In genomic region chr2:3466966-3467365, GRCh38 we compare ENCODE assay signal across 22 cellular contexts. TPM values are rescaled to one million over a fixed set of nuclear protein-coding genes. Genes with fewer than 3 reads are reported as not detected.
DNase-seq lines count a peak whose midpoint lies in the region; ATAC-seq and TF ChIP-seq lines count a peak whose summit lies in the region.
"Had no signal": no experiment of that assay in that cellular context is flagged by ENCODE, and none has a peak within 500 bp of the region (broad histone marks: within the 10 kb centered on the region; RNA-seq: fewer than 3 reads in every experiment).

No MANE protein-coding gene starts in this region.

- H3K4me3 Mint-ChIP-seq in T-helper 17 cell, result no peak overlapping the region
- H3K4me3 Mint-ChIP-seq: CD8-positive, alpha-beta memory T cell had no signal

- H3K4me1 Mint-ChIP-seq in T-helper 17 cell, result peaks cover 5% of the 10 kb centered on the region

- H3K27ac Mint-ChIP-seq in T-helper 17 cell, result no peak overlapping the region

- POLR2A ChIA-PET in RWPE1 (lab: Yijun Ruan, JAX; ENCODE audit: low non-redundant PET), result no interaction called here

- H3K4me3 ChIP-seq in breast epithelium (no peak overlapping the region), mammary epithelial cell (replicated peaks in 1 of 3; ENCODE audit: insufficient read depth in 1 of 3, low read depth in 2 of 3, low read length in 3 of 3) (no peak overlapping the region), spleen (no peak overlapping the region)
- H3K4me3 ChIP-seq: BLaER1 treated with 17β-estradiol and CSF1 and Interleukin-3, amounts not matched to agents 10 nM and 100 nM; GM12878; HAP-1 had no signal

- H4K20me1 ChIP-seq in mammary epithelial cell (ENCODE audit: insufficient read depth, low read length), result no peaks in the 10 kb centered on the region

- ATAC-seq in HG02678 (IDR thresholded peaks at IDR 0.05; ENCODE audit: unreplicated experiment) (no peak), T-helper 17 cell (no peak)
- ATAC-seq: GM12878, Panc1 had no signal

- DNase-seq in breast epithelium (ENCODE audit: low spot score in 2 of 2), result no peak
- no peak for DNase-seq in mammary epithelial cell
- no peak for DNase-seq in RWPE1 (ENCODE audit: low spot score)
- DNase-seq in cerebellum (ENCODE audit: low spot score), result peak; percentile 72
- peak; percentile 41 for DNase-seq in spleen
- DNase-seq in T-helper 17 cell, result no peak
- DNase-seq in midbrain (lab: John Stamatoyannopoulos, UW), result no peak
- DNase-seq: 8988T, DND-41, GDM1, KG1, NCI-H1436, NCI-H2029, NCI-H510A, NCI-H774, SHP77 treated with DMSO at 0.1 percent for 48 hours had no signal

- dilution Hi-C loops in mammary epithelial cell (cut with HindIII; ENCODE audit: low sequenced_read_pairs), result no loop called here

- H3K4me2 ChIP-seq in mammary epithelial cell (ENCODE audit: insufficient read depth, low read depth, low read length), result no peak overlapping the region
- H3K4me2 ChIP-seq: BLaER1 treated with 17β-estradiol and CSF1 and Interleukin-3, amounts not matched to agents 10 nM and 100 nM had no signal

- no peaks in the 10 kb centered on the region for H3K79me2 ChIP-seq in mammary epithelial cell (ENCODE audit: insufficient read depth, low read length)

- intact Hi-C loops in breast epithelium (cut with DNase I; ENCODE audit: low total_unique reads), result no loop called here
- intact Hi-C loops in mammary epithelial cell (cut with micrococcal nuclease), result no loop called here
- intact Hi-C loops in spleen (cut with DNase I; ENCODE audit: low total_unique reads), result no loop called here

- H3K27ac ChIP-seq in breast epithelium (peak overlapping the region; percentile 49 to 81), mammary epithelial cell (ENCODE audit: insufficient read depth, low read depth, low read length) (no peak overlapping the region), RWPE1 (peak overlapping the region; percentile 98), spleen (no peak overlapping the region)
- H3K27ac ChIP-seq: BLaER1 treated with 17β-estradiol and CSF1 and Interleukin-3, amounts not matched to agents 10 nM and 100 nM had no signal

- in situ Hi-C loops in mammary epithelial cell (cut with MboI; ENCODE audit: low sequenced_read_pairs in 2 of 2), result no loop called here

- H3K36me3 ChIP-seq in breast epithelium (no peaks in the 10 kb centered on the region), mammary epithelial cell (ENCODE audit: insufficient read depth, low read length) (no peaks in the 10 kb centered on the region), spleen (peaks cover 0 to 95% (median 76%) of the 10 kb centered on the region in 6 donors)

- no peaks in the 10 kb centered on the region for H3K9me3 ChIP-seq in breast epithelium
- no peaks in the 10 kb centered on the region for H3K9me3 ChIP-seq in mammary epithelial cell (replicated peaks; ENCODE audit: insufficient read depth, low read length)
- H3K9me3 ChIP-seq in spleen, result no peaks in the 10 kb centered on the region
- no peaks in the 10 kb centered on the region for H3K9me3 ChIP-seq in T-helper 17 cell (ENCODE audit: control insufficient read depth, low read length, poor library complexity, severe bottlenecking)
- H3K9me3 ChIP-seq: BLaER1 treated with 17β-estradiol and CSF1 and Interleukin-3, amounts not matched to agents 10 nM and 100 nM; HAP-1 had no signal

- no TSS peak for BruUV-seq in mammary epithelial cell (replicated peaks; lab: Mats Ljungman, UMichigan)

- H3K4me1 ChIP-seq in breast epithelium (peaks cover 0 to 21% of the 10 kb centered on the region in 2 donors), mammary epithelial cell (ENCODE audit: insufficient read depth, low read length) (peaks cover 32% of the 10 kb centered on the region), spleen (peaks cover 2 to 9% (median 8%) of the 10 kb centered on the region in 6 donors)

- H3K27me3 Mint-ChIP-seq in T-helper 17 cell, result no peaks in the 10 kb centered on the region

- no peaks in the 10 kb centered on the region for H3K27me3 ChIP-seq in breast epithelium
- H3K27me3 ChIP-seq in mammary epithelial cell (ENCODE audit: insufficient read depth, low read length), result no peaks in the 10 kb centered on the region
- no peaks in the 10 kb centered on the region for H3K27me3 ChIP-seq in spleen (replicated peaks in 1 of 7)
- H3K27me3 ChIP-seq: BLaER1 treated with 17β-estradiol and CSF1 and Interleukin-3, amounts not matched to agents 10 nM and 100 nM had no signal

- H3K9ac ChIP-seq in mammary epithelial cell (ENCODE audit: insufficient read depth, low read length), result no peak overlapping the region
- H3K9ac ChIP-seq: BLaER1 treated with 17β-estradiol and CSF1 and Interleukin-3, amounts not matched to agents 10 nM and 100 nM had no signal

- peaks cover 8% of the 10 kb centered on the region for H3K36me3 Mint-ChIP-seq in T-helper 17 cell (ENCODE audit: low read depth)

- H2AFZ ChIP-seq in mammary epithelial cell (ENCODE audit: low read depth, low read length), result no peak overlapping the region

- TF ChIP-seq CTCF in breast epithelium (IDR thresholded peaks at IDR 0.05) (no peak), mammary epithelial cell (conservative IDR thresholded peaks at IDR 0.05 in 1 of 2, IDR thresholded peaks at IDR 0.05 in 1 of 2; ENCODE audit: extremely low read depth in 1 of 2, insufficient read depth in 1 of 2, low read depth in 1 of 2, low read length in 2 of 2) (no peak), RWPE1 (conservative IDR thresholded peaks at IDR 0.05; ENCODE audit: low read depth) (no peak), spleen (IDR thresholded peaks at IDR 0.05 in 8 of 11, conservative IDR thresholded peaks at IDR 0.05 in 3 of 11) (no peak)

- CTCF ChIA-PET in mammary epithelial cell (lab: Charles Lee; ENCODE audit: low non-redundant PET) (interaction anchor here (0.5 kb wide), 1 partner anchor 195 kb away, joined by 3 read pairs; no protein-coding TSS in a partner anchor), RWPE1 (lab: Yijun Ruan, JAX) (interaction anchor here (0.6 to 0.7 kb wide), 2 partner anchors 11 to 96 kb away, joined by 5 read pairs; no protein-coding TSS in a partner anchor)

- 97% methylated on average over 6 of the region's 14 CpGs for WGBS in mammary epithelial cell (ENCODE audit: low coverage, missing lambda C conversion rate)
- WGBS in spleen, 5 donors, result 91 to 98% (median 95%) methylated on average over 14 of the region's 14 CpGs

- no peak for TF ChIP-seq POLR2A in breast epithelium (IDR thresholded peaks at IDR 0.05)
- TF ChIP-seq POLR2A in spleen (IDR thresholded peaks at IDR 0.05), result no peak

RNA-seq across cellular contexts. Expression of gene ADI1, which starts 52.4 kb away (rescaled TPM):
- total RNA-seq in breast epithelium (10 to 100 TPM; 47.2 to 81.3 (median 78.2) TPM), mammary epithelial cell (10 to 100 TPM; 13.3 to 35.1 TPM), cerebellum (11.8 TPM), spleen (100 to 1,000 TPM in 1 of 7 donors, 10 to 100 TPM in 6; 36.5 to 106 (median 55.8) TPM), T-helper 17 cell (10 to 100 TPM; 27.0 to 33.0 TPM)
- polyA plus RNA-seq in mammary epithelial cell (36.0 TPM), spleen (10 to 100 TPM; 31.8 to 56.0 (median 48.4) TPM)
- 20.7 TPM for polyA minus RNA-seq in mammary epithelial cell

Comparison
In these comparisons a context has a peak if more than half of its experiments do, and no peak if none do; other contexts are left out.
1. H3K27ac ChIP-seq: peak in breast epithelium (2 of 2) and RWPE1 (single experiment); none in mammary epithelial cell (single experiment) and spleen (0 of 8).
2. DNase-seq: peak in cerebellum (single experiment) and spleen (single experiment); none in breast epithelium (0 of 2), mammary epithelial cell (single experiment), RWPE1 (single experiment), T-helper 17 cell (0 of 3) and midbrain (single experiment).